19 cellular contexts compared by ENCODE assay signal in genomic region chr17:1431631-1432104, GRCh38. TPM values are rescaled to one million over a fixed set of nuclear protein-coding genes. Genes with fewer than 3 reads are reported as not detected.
DNase-seq lines count a peak whose midpoint lies in the region; ATAC-seq and TF ChIP-seq lines count a peak whose summit lies in the region.
"Had no signal": no experiment of that assay in that cellular context is flagged by ENCODE, and none has a peak within 500 bp of the region (broad histone marks: within the 10 kb centered on the region; RNA-seq: fewer than 3 reads in every experiment).

No MANE protein-coding gene starts in this region.

- TF ChIP-seq CTCF in left ventricle myocardium inferior (IDR thresholded peaks at IDR 0.05; ENCODE audit: borderline replicate concordance) (no peak), thyroid gland (IDR thresholded peaks at IDR 0.05) (no peak), BE2C (IDR thresholded peaks at IDR 0.05; ENCODE audit: low read depth, low read length) (no peak)

- no peaks in the 10 kb centered on the region for H3K27me3 ChIP-seq in left ventricle myocardium inferior (ENCODE audit: low read depth)
- no peaks in the 10 kb centered on the region for H3K27me3 ChIP-seq in thyroid gland
- no peaks in the 10 kb centered on the region for H3K27me3 ChIP-seq in BE2C
- H3K27me3 ChIP-seq: colonic mucosa, SJSA1 had no signal

- peak overlapping the region; percentile 36 for H3K4me3 Mint-ChIP-seq in activated T-helper 17 cell treated with anti-CD3 and anti-CD28 coated beads, Interleukin-2, amount 50 U/mL, for 72 hours
- H3K4me3 Mint-ChIP-seq: activated naive CD4-positive, alpha-beta T cell treated with anti-CD3 and anti-CD28 coated beads, Interleukin-2, amount 50 U/mL, for 24 hours; brain; natural killer cell; T-helper 2 cell treated with Interferon-gamma antibody and Interleukin-4, amounts not matched to agents 5 μg/mL and 100 μg/mL, for 36 hours had no signal

- no peak for DNase-seq in left ventricle myocardium inferior
- DNase-seq in left cardiac atrium, result no peak
- DNase-seq in thyroid gland, result peak; percentile 57 to 64
- no peak for DNase-seq in kidney tubule cell (ENCODE audit: low spot score)
- DNase-seq in BE2C, result no peak
- no peak for DNase-seq in NCI-H2196 (lab: John Stamatoyannopoulos, UW; ENCODE audit: unreplicated experiment)
- DNase-seq: colonic mucosa, GDM1, Kasumi-1, natural killer cell, NCI-H1417, NCI-H2171 had no signal

- H3K4me1 Mint-ChIP-seq in activated T-helper 17 cell treated with anti-CD3 and anti-CD28 coated beads, Interleukin-2, amount 50 U/mL, for 72 hours, result peaks cover 22% of the 10 kb centered on the region
- H3K4me1 Mint-ChIP-seq: brain had no signal

- H3K9me3 Mint-ChIP-seq in activated T-helper 17 cell treated with anti-CD3 and anti-CD28 coated beads, Interleukin-2, amount 50 U/mL, for 72 hours, result no peaks in the 10 kb centered on the region
- H3K9me3 Mint-ChIP-seq: activated naive CD4-positive, alpha-beta T cell treated with anti-CD3 and anti-CD28 coated beads, Interleukin-2, amount 50 U/mL, for 24 hours; brain; natural killer cell; T-helper 2 cell treated with Interferon-gamma antibody and Interleukin-4, amounts not matched to agents 5 μg/mL and 100 μg/mL, for 36 hours had no signal

- WGBS in thyroid gland, 2 donors, result 54 to 80% methylated on average over 2 of the region's 2 CpGs

- H3K36me3 ChIP-seq in left ventricle myocardium inferior (peaks cover 48% of the 10 kb centered on the region), thyroid gland (peaks cover 3 to 14% of the 10 kb centered on the region in 2 donors), BE2C (peaks cover 2% of the 10 kb centered on the region)

- H3K27ac Mint-ChIP-seq in activated T-helper 17 cell treated with anti-CD3 and anti-CD28 coated beads, Interleukin-2, amount 50 U/mL, for 72 hours, result peak overlapping the region; percentile 88
- H3K27ac Mint-ChIP-seq: natural killer cell; T-helper 2 cell treated with Interferon-gamma antibody and Interleukin-4, amounts not matched to agents 5 μg/mL and 100 μg/mL, for 36 hours had no signal

- no peak for TF ChIP-seq POLR2A in thyroid gland (IDR thresholded peaks at IDR 0.05)

- intact Hi-C loops in left ventricle myocardium inferior (cut with micrococcal nuclease) (no loop called here), left cardiac atrium (cut with DNase I) (no loop called here), thyroid gland (cut with DNase I) (no loop called here)

- H3K27ac ChIP-seq in left ventricle myocardium inferior (replicated peaks), result peak overlapping the region; percentile 52
- peak overlapping the region in 2 of 3 donors; percentile 40 to 42 for H3K27ac ChIP-seq in thyroid gland
- H3K27ac ChIP-seq: colonic mucosa, SJSA1 had no signal

- no peaks in the 10 kb centered on the region for H3K27me3 Mint-ChIP-seq in activated T-helper 17 cell treated with anti-CD3 and anti-CD28 coated beads, Interleukin-2, amount 50 U/mL, for 72 hours
- H3K27me3 Mint-ChIP-seq: activated naive CD4-positive, alpha-beta T cell treated with anti-CD3 and anti-CD28 coated beads, Interleukin-2, amount 50 U/mL, for 24 hours; brain had no signal

- ATAC-seq in left cardiac atrium (no peak), GM18868 (IDR thresholded peaks at IDR 0.05; ENCODE audit: unreplicated experiment) (peak; percentile 46)
- ATAC-seq in activated T-helper 17 cell treated with anti-CD3 and anti-CD28 coated beads, Interleukin-2, amount 50 U/mL, for 72 hours (replicated peaks), result peak; percentile 91
- ATAC-seq: HCT116, natural killer cell had no signal

- peaks cover 54% of the 10 kb centered on the region for H3K4me1 ChIP-seq in left ventricle myocardium inferior
- peaks cover 14 to 49% of the 10 kb centered on the region in 2 donors for H3K4me1 ChIP-seq in thyroid gland
- no peaks in the 10 kb centered on the region for H3K4me1 ChIP-seq in BE2C
- H3K4me1 ChIP-seq: colonic mucosa, SJSA1 had no signal

- peaks cover 79% of the 10 kb centered on the region for H3K36me3 Mint-ChIP-seq in activated T-helper 17 cell treated with anti-CD3 and anti-CD28 coated beads, Interleukin-2, amount 50 U/mL, for 72 hours (ENCODE audit: low read depth)

- H3K9me3 ChIP-seq in left ventricle myocardium inferior (replicated peaks) (no peaks in the 10 kb centered on the region), thyroid gland (no peaks in the 10 kb centered on the region), BE2C (no peaks in the 10 kb centered on the region)
- H3K9me3 ChIP-seq: colonic mucosa, SJSA1 had no signal

- H3K4me3 ChIP-seq in left ventricle myocardium inferior (no peak overlapping the region), thyroid gland (replicated peaks in 1 of 3) (no peak overlapping the region), BE2C (ENCODE audit: low read depth, low read length) (no peak overlapping the region)
- H3K4me3 ChIP-seq: colonic mucosa, SJSA1 had no signal

RNA-seq across cellular contexts. Expression of gene CRK, which starts 24.4 kb away (rescaled TPM):
- total RNA-seq in left ventricle myocardium inferior (37.5 TPM), left cardiac atrium (10 to 100 TPM; 37.0 to 44.4 TPM), thyroid gland (100 to 1,000 TPM in 2 of 4 donors, 10 to 100 TPM in 2; 89.6 to 140 (median 98.7) TPM)
- 10 to 100 TPM; 15.5 to 21.6 TPM for total RNA-seq in activated T-helper 17 cell treated with anti-CD3 and anti-CD28 coated beads, Interleukin-2, amount 50 U/mL, for 72 hours
- polyA plus RNA-seq in BE2C (2012; ENCODE audit: insufficient read depth, insufficient read length, low read depth), result 29.0 TPM

RNA-seq across cellular contexts. Expression of gene YWHAE, which starts 31.6 kb away (rescaled TPM):
- total RNA-seq in left ventricle myocardium inferior, result 569 TPM
- total RNA-seq in left cardiac atrium, result 100 to 1,000 TPM; 491 to 596 TPM
- 100 to 1,000 TPM; 247 to 515 TPM for total RNA-seq in activated T-helper 17 cell treated with anti-CD3 and anti-CD28 coated beads, Interleukin-2, amount 50 U/mL, for 72 hours
- 1,000 to 10,000 TPM in 1 of 4 donors, 100 to 1,000 TPM in 3; 553 to 1,135 (median 724) TPM for total RNA-seq in thyroid gland
- polyA plus RNA-seq in BE2C (2012; ENCODE audit: insufficient read depth, insufficient read length, low read depth), result 609 TPM

Comparison
In these comparisons a context has a peak if more than half of its experiments do, and no peak if none do; other contexts are left out.
1. DNase-seq: peak in thyroid gland (2 of 2); none in left ventricle myocardium inferior (single experiment), left cardiac atrium (single experiment), kidney tubule cell (single experiment), BE2C (single experiment) and NCI-H2196 (single experiment).
2. ATAC-seq: peak in GM18868 (single experiment) and activated T-helper 17 cell treated with anti-CD3 and anti-CD28 coated beads, Interleukin-2, amount 50 U/mL, for 72 hours (single experiment); none in left cardiac atrium (0 of 2).